In the genomic region with DNA sequence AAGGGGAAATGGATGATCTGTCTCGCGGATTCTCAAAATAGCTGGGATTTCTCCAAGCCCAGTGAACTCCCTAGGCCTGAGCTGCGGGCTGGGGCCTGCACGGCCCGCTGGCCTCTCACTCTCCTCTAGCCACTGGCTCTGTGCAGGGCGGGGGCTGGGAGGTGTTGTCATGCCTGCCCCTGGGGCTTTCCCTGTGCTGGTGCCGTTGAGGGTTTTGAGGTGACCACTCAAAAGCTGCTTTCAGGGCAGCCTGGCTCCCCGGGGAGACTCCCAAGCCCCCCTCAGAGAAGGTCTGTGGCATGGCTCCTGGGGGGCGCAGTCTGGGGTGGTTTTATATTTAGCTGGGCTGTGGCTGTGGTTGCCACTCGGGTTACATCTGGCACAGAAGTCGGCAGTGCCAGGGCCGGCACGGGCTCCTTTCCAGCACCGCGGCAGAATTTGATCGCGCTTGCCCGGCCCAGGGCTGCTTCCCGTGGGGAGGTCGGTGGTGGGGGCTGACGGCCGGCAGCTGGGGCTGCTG, we compare ENCODE assay signal across 7 cellular contexts. TPM values are rescaled to one million over a fixed set of nuclear protein-coding genes. Genes with fewer than 3 reads are reported as not detected.
A peak's percentile ranks its signal among the peaks of the same experiment; 100 is the strongest.
DNase-seq lines count a peak whose midpoint lies in the region; ATAC-seq and TF ChIP-seq lines count a peak whose summit lies in the region.

No MANE protein-coding gene starts in this region.

- H3K4me3 Mint-ChIP-seq in endothelial cell (ENCODE audit: unreplicated experiment) = no peak overlapping the region
- H3K4me3 Mint-ChIP-seq in CD8-positive, alpha-beta T cell = no peak overlapping the region

- ATAC-seq in CD8-positive, alpha-beta T cell = no peak

- peak overlapping the region; percentile 45 for H3K23ac ChIP-seq in mesendoderm (ENCODE audit: low read length)

- H3K4ac ChIP-seq in mesendoderm (ENCODE audit: low read depth, low read length) = no peak overlapping the region

- H3K18ac ChIP-seq in mesendoderm (ENCODE audit: low read length) = no peak overlapping the region

- POLR2A ChIA-PET in CD8-positive, alpha-beta T cell (lab: Charles Lee) = no interaction called here

- H3K27me3 Mint-ChIP-seq in endothelial cell (ENCODE audit: unreplicated experiment) = peaks cover 3% of the 10 kb centered on the region
- H3K27me3 Mint-ChIP-seq in CD8-positive, alpha-beta T cell (ENCODE audit: low read depth) = no peaks in the 10 kb centered on the region

- H3K79me1 ChIP-seq in mesendoderm (ENCODE audit: low read length) = peaks cover 10% of the 10 kb centered on the region

- H4K8ac ChIP-seq in mesendoderm (ENCODE audit: low read depth, low read length) = no peak overlapping the region

- H3K36me3 ChIP-seq in mesendoderm (ENCODE audit: control insufficient read depth, insufficient read depth, low read length) (no peaks in the 10 kb centered on the region), tibial artery (peaks cover 0 to 25% (median 25%) of the 10 kb centered on the region in 3 donors)
- peaks cover 15% of the 10 kb centered on the region for H3K36me3 ChIP-seq in CD8-positive, alpha-beta T cell (ENCODE audit: insufficient read depth, low read length)

- H3K4me1 ChIP-seq in mesendoderm (ENCODE audit: control insufficient read depth, low read depth, low read length) (peaks cover 7% of the 10 kb centered on the region), tibial artery (peaks cover 0 to 45% (median 30%) of the 10 kb centered on the region in 4 donors)
- H3K4me1 ChIP-seq in CD8-positive, alpha-beta T cell (ENCODE audit: insufficient read depth, low read length) = peaks cover 29% of the 10 kb centered on the region

- no peak overlapping the region for H3K4me2 ChIP-seq in mesendoderm (ENCODE audit: low read length)

- no peaks in the 10 kb centered on the region for H3K36me3 Mint-ChIP-seq in endothelial cell (ENCODE audit: low read depth, unreplicated experiment)
- peaks cover 27% of the 10 kb centered on the region for H3K36me3 Mint-ChIP-seq in CD8-positive, alpha-beta T cell

- no peak overlapping the region for H4K5ac ChIP-seq in mesendoderm (ENCODE audit: low read length)

- peaks cover 12% of the 10 kb centered on the region for H3K79me2 ChIP-seq in mesendoderm (ENCODE audit: control insufficient read depth, insufficient read depth, low read length)

- peaks cover 11% of the 10 kb centered on the region for H3K4me1 Mint-ChIP-seq in endothelial cell (ENCODE audit: unreplicated experiment)
- H3K4me1 Mint-ChIP-seq in CD8-positive, alpha-beta T cell (ENCODE audit: low read depth) = peaks cover 25% of the 10 kb centered on the region

- H2BK5ac ChIP-seq in mesendoderm (ENCODE audit: low read length) = no peak overlapping the region

- no peaks in the 10 kb centered on the region for H3K9me3 Mint-ChIP-seq in endothelial cell (ENCODE audit: unreplicated experiment)
- H3K9me3 Mint-ChIP-seq in CD8-positive, alpha-beta T cell = no peaks in the 10 kb centered on the region

- CTCF ChIA-PET in CD8-positive, alpha-beta T cell (lab: Charles Lee) = interaction anchor here (1.6 to 4.8 kb wide), 2 partner anchors 11 to 13 kb away, joined by 4 to 14 read pairs; no protein-coding TSS in a partner anchor

- TF ChIP-seq CTCF in endothelial cell (IDR thresholded peaks at IDR 0.05; ENCODE audit: unreplicated experiment) = no peak
- no peak for TF ChIP-seq CTCF in tibial artery (IDR thresholded peaks at IDR 0.05)
- no peak for TF ChIP-seq CTCF in CD8-positive, alpha-beta T cell (IDR thresholded peaks at IDR 0.05)

- peak overlapping the region; percentile 52 for H3K27ac Mint-ChIP-seq in endothelial cell (ENCODE audit: unreplicated experiment)
- H3K27ac Mint-ChIP-seq in CD8-positive, alpha-beta T cell = no peak overlapping the region

- no peak overlapping the region for H2BK15ac ChIP-seq in mesendoderm (replicated peaks; ENCODE audit: low read depth)

- H3K27ac ChIP-seq in mesendoderm (ENCODE audit: low read depth, low read length) = peak overlapping the region; percentile 59
- H3K27ac ChIP-seq in tibial artery = peak overlapping the region; percentile 82 to 88
- H3K27ac ChIP-seq in CD8-positive, alpha-beta T cell (ENCODE audit: low read depth, low read length) = no peak overlapping the region

- peak overlapping the region; percentile 50 for H3K56ac ChIP-seq in mesendoderm (ENCODE audit: low read length)

- H2AK5ac ChIP-seq in mesendoderm (ENCODE audit: low read length) = no peak overlapping the region

- no CpG with 5 or more reads among the region's 22 CpGs for WGBS in mesendoderm (ENCODE audit: extremely low coverage, insufficient coverage, low lambda C conversion rate)

- H3K9ac ChIP-seq in mesendoderm (ENCODE audit: low read length) = peak overlapping the region; percentile 43

- intact Hi-C loops in tibial artery (cut with DNase I; ENCODE audit: low total_unique reads) = no loop called here
- intact Hi-C loops in CD8-positive, alpha-beta T cell (cut with DNase I, micrococcal nuclease) = no loop called here

- no peak overlapping the region for H2BK120ac ChIP-seq in mesendoderm (ENCODE audit: low read depth, low read length)

- H3K4me3 ChIP-seq in mesendoderm (ENCODE audit: low read length) = no peak overlapping the region
- H3K4me3 ChIP-seq in tibial artery = peak overlapping the region; percentile 29 to 39
- H3K4me3 ChIP-seq in CD8-positive, alpha-beta T cell (ENCODE audit: low read depth, low read length) = no peak overlapping the region

- H3K27me3 ChIP-seq in mesendoderm (ENCODE audit: insufficient read depth, low read length, poor library complexity) (no peaks in the 10 kb centered on the region), tibial artery (no peaks in the 10 kb centered on the region)
- H3K27me3 ChIP-seq in CD8-positive, alpha-beta T cell (ENCODE audit: insufficient read depth, low read length) = no peaks in the 10 kb centered on the region

- DNase-seq in NCI-H2107 treated with DMSO at 0.1 percent for 48 hours (lab: John Stamatoyannopoulos, UW; ENCODE audit: unreplicated experiment) (peak; percentile 18), endothelial cell (ENCODE audit: low spot score) (no peak), mesendoderm (peak; percentile 53), tibial artery (peak; percentile 41 to 86), cerebellar nuclear complex (lab: John Stamatoyannopoulos, UW) (no peak)
- DNase-seq in CD8-positive, alpha-beta T cell = no peak
- DNase-seq in activated CD8-positive, alpha-beta memory T cell treated with anti-CD3 and anti-CD28 coated beads for 24 hours = no peak

- no peaks in the 10 kb centered on the region for H3K9me3 ChIP-seq in tibial artery
- no peaks in the 10 kb centered on the region for H3K9me3 ChIP-seq in CD8-positive, alpha-beta T cell (ENCODE audit: low read length)

RNA-seq across cellular contexts. Expression of gene NDUFB7, which starts 10.0 kb away (rescaled TPM):
- 122 TPM for total RNA-seq in endothelial cell (ENCODE audit: unreplicated experiment)
- 158 TPM for polyA plus RNA-seq in mesendoderm (2013, experiment 1 of 2)
- polyA plus RNA-seq in mesendoderm (2013, experiment 2 of 2) = 164 TPM
- total RNA-seq in CD8-positive, alpha-beta T cell = 10 to 100 TPM; 27.8 to 34.3 TPM

RNA-seq across cellular contexts. Expression of gene CLEC17A, which starts 21.0 kb away (rescaled TPM):
- total RNA-seq in endothelial cell (ENCODE audit: unreplicated experiment) = not detected
- 0.03 TPM for polyA plus RNA-seq in mesendoderm (2013, experiment 1 of 2)
- polyA plus RNA-seq in mesendoderm (2013, experiment 2 of 2) = not detected
- total RNA-seq in CD8-positive, alpha-beta T cell = under 1 TPM in 1 of 2 experiments, not detected in 1; 0.35 TPM

RNA-seq across cellular contexts. Expression of gene TECR, which starts 32.5 kb away (rescaled TPM):
- 116 TPM for total RNA-seq in endothelial cell (ENCODE audit: unreplicated experiment)
- polyA plus RNA-seq in mesendoderm (2013, experiment 1 of 2) = 154 TPM
- 152 TPM for polyA plus RNA-seq in mesendoderm (2013, experiment 2 of 2)
- total RNA-seq in CD8-positive, alpha-beta T cell = 100 to 1,000 TPM; 300 to 325 TPM

RNA-seq across cellular contexts. Expression of gene DNAJB1, which starts 43.7 kb away (rescaled TPM):
- total RNA-seq in endothelial cell (ENCODE audit: unreplicated experiment) = 45.7 TPM
- polyA plus RNA-seq in mesendoderm (2013, experiment 1 of 2) = 28.6 TPM
- 30.0 TPM for polyA plus RNA-seq in mesendoderm (2013, experiment 2 of 2)
- 100 to 1,000 TPM; 963 to 995 TPM for total RNA-seq in CD8-positive, alpha-beta T cell

Comparison
In these comparisons a context has a peak if more than half of its experiments do, and no peak if none do; other contexts are left out.
1. DNase-seq: peak in NCI-H2107 treated with DMSO at 0.1 percent for 48 hours (single experiment), mesendoderm (single experiment) and tibial artery (2 of 2); none in endothelial cell (single experiment), CD8-positive, alpha-beta T cell (0 of 7), activated CD8-positive, alpha-beta memory T cell treated with anti-CD3 and anti-CD28 coated beads for 24 hours (single experiment) and cerebellar nuclear complex (0 of 2).
2. H3K4me3 ChIP-seq: peak in tibial artery (2 of 2); none in mesendoderm (single experiment) and CD8-positive, alpha-beta T cell (single experiment).